17 cellular contexts compared by ENCODE assay signal in the genomic region with DNA sequence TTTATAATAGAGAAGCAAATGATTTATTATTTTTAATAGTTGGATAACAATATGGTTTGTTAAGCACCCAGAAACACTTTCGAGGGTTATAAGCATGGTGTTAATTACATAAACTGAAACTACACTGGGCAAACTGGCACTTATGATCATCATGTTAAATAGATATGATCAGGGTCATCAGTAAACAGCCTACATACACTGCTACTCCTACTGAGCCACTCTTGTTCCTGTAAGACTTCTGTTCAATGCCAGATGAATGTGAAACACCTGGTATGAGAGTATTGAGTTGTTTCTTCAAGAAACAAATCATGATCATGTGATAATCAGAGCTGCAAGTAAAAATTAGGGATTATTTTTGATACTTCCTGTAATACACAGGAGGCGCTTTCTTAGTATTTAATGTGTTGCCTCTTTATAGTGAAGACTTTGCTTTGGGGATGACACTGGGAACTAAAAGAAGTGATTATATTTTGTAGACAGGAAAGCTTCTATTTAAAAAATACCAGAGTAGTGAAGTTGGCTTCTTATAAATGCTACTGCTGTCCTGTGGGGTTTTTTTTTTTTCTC. TPM values are rescaled to one million over a fixed set of nuclear protein-coding genes. Genes with fewer than 3 reads are reported as not detected.
DNase-seq lines count a peak whose midpoint lies in the region; ATAC-seq, FAIRE-seq and TF ChIP-seq lines count a peak whose summit lies in the region.
"Had no signal": no experiment of that assay in that cellular context is flagged by ENCODE, and none has a peak within 500 bp of the region (broad histone marks: within the 10 kb centered on the region; RNA-seq: fewer than 3 reads in every experiment).

No MANE protein-coding gene starts in this region.

- H3K27me3 ChIP-seq in osteoblast (ENCODE audit: insufficient read depth, low read length), result no peaks in the 10 kb centered on the region

- no peaks in the 10 kb centered on the region for H3K9me3 ChIP-seq in osteoblast (ENCODE audit: low read depth, low read length)

- no peak overlapping the region for H2AFZ ChIP-seq in osteoblast (ENCODE audit: low read length)

- no peak for TF ChIP-seq CTCF in Calu3 (IDR thresholded peaks at IDR 0.05; ENCODE audit: unreplicated experiment)
- no peak for TF ChIP-seq CTCF in activated B cell treated with CpG ODN at 0.5 μM for 24 hours (IDR thresholded peaks at IDR 0.05)
- no peak for TF ChIP-seq CTCF in osteoblast (IDR thresholded peaks at IDR 0.05; ENCODE audit: extremely low read depth, low read depth, low read length)

- H3K4me1 Mint-ChIP-seq in Calu3 (ENCODE audit: low read depth, unreplicated experiment) (peaks cover 69% of the 10 kb centered on the region), activated B cell treated with CpG ODN at 0.5 μM for 24 hours (peaks cover 39% of the 10 kb centered on the region), memory B cell (peaks cover 41% of the 10 kb centered on the region)

- H3K36me3 ChIP-seq in osteoblast (ENCODE audit: insufficient read depth, low read length), result peaks cover 53% of the 10 kb centered on the region

- H4K20me1 ChIP-seq in osteoblast (ENCODE audit: insufficient read depth, low read length), result no peaks in the 10 kb centered on the region

- intact Hi-C loops in Calu3 (cut with micrococcal nuclease; ENCODE audit: unreplicated experiment) (no loop called here), activated B cell treated with CpG ODN at 0.5 μM for 24 hours (cut with micrococcal nuclease) (no loop called here)

- CTCF ChIA-PET in Calu3 (lab: Charles Lee), result no interaction called here
- CTCF ChIA-PET in activated B cell treated with CpG ODN at 0.5 μM for 24 hours (lab: Charles Lee), result no interaction called here

- peaks cover 52% of the 10 kb centered on the region for H3K36me3 Mint-ChIP-seq in Calu3 (ENCODE audit: insufficient read depth, unreplicated experiment)
- peaks cover 90% of the 10 kb centered on the region for H3K36me3 Mint-ChIP-seq in activated B cell treated with CpG ODN at 0.5 μM for 24 hours (ENCODE audit: low read depth)
- H3K36me3 Mint-ChIP-seq in memory B cell, result peaks cover 40% of the 10 kb centered on the region

- H3K4me1 ChIP-seq in osteoblast (ENCODE audit: insufficient read depth, low read length), result no peaks in the 10 kb centered on the region

- POLR2A ChIA-PET in activated B cell treated with CpG ODN at 0.5 μM for 24 hours (lab: Charles Lee), result interaction anchor here (0.7 to 1.5 kb wide), 4 partner anchors 25 to 93 kb away, joined by 3 read pairs; a partner anchor contains a TSS

- FAIRE-seq in GM19239 (lab: Jason Lieb, UNC), result peak; percentile 53

- H3K4me3 Mint-ChIP-seq in Calu3 (ENCODE audit: low read depth, unreplicated experiment), result no peak overlapping the region
- no peak overlapping the region for H3K4me3 Mint-ChIP-seq in activated B cell treated with CpG ODN at 0.5 μM for 24 hours
- no peak overlapping the region for H3K4me3 Mint-ChIP-seq in memory B cell
- H3K4me3 Mint-ChIP-seq: CD4-positive, alpha-beta memory T cell had no signal

- BruUV-seq in Calu3 (replicated peaks; lab: Mats Ljungman, UMichigan), result no TSS peak

- H3K79me2 ChIP-seq in osteoblast (ENCODE audit: insufficient read depth, low read length), result peaks cover 47% of the 10 kb centered on the region

- H3K27me3 Mint-ChIP-seq in Calu3 (ENCODE audit: unreplicated experiment) (no peaks in the 10 kb centered on the region), activated B cell treated with CpG ODN at 0.5 μM for 24 hours (no peaks in the 10 kb centered on the region), memory B cell (no peaks in the 10 kb centered on the region)
- H3K27me3 Mint-ChIP-seq: CD4-positive, alpha-beta memory T cell had no signal

- no peak for DNase-seq in Calu3
- no peak for DNase-seq in GM19239 (ENCODE audit: insufficient read length, low spot score)
- no peak for DNase-seq in activated B cell treated with CpG ODN at 0.5 μM for 24 hours
- no peak for DNase-seq in memory B cell (ENCODE audit: low spot score in 2 of 2)
- no peak for DNase-seq in cerebellum (ENCODE audit: low spot score)
- DNase-seq in A172 (ENCODE audit: low spot score), result no peak
- DNase-seq in osteoblast (ENCODE audit: insufficient read length, low spot score, missing footprints), result no peak
- DNase-seq: CD4-positive, alpha-beta memory T cell; DND-41; IMR-90; Karpas-422; MM.1S; NCI-H187; NCI-H446; NCI-H69; SHP77 had no signal

- H3K9me3 Mint-ChIP-seq in Calu3 (ENCODE audit: low read depth, unreplicated experiment), result no peaks in the 10 kb centered on the region
- H3K9me3 Mint-ChIP-seq in activated B cell treated with CpG ODN at 0.5 μM for 24 hours, result no peaks in the 10 kb centered on the region
- no peaks in the 10 kb centered on the region for H3K9me3 Mint-ChIP-seq in memory B cell
- H3K9me3 Mint-ChIP-seq: CD4-positive, alpha-beta memory T cell had no signal

- H3K4me2 ChIP-seq in osteoblast (ENCODE audit: insufficient read depth, low read length), result no peak overlapping the region

- ATAC-seq in activated B cell treated with CpG ODN at 0.5 μM for 24 hours (ENCODE audit: low read depth) (no peak), memory B cell (ENCODE audit: low read depth) (no peak)

- no peak overlapping the region for H3K4me3 ChIP-seq in osteoblast (ENCODE audit: insufficient read depth, low read length)

- peak overlapping the region; percentile 67 for H3K27ac Mint-ChIP-seq in Calu3 (ENCODE audit: unreplicated experiment)
- peak overlapping the region; percentile 53 for H3K27ac Mint-ChIP-seq in activated B cell treated with CpG ODN at 0.5 μM for 24 hours
- peak overlapping the region; percentile 90 for H3K27ac Mint-ChIP-seq in memory B cell
- H3K27ac Mint-ChIP-seq: CD4-positive, alpha-beta memory T cell had no signal

- no peak overlapping the region for H3K27ac ChIP-seq in osteoblast (ENCODE audit: low read depth, low read length)

RNA-seq across cellular contexts. Expression of a gene that starts 32.3 kb away (rescaled TPM):
- total RNA-seq in Calu3 (2022), result 1.5 and 1.6 TPM in 2 replicates
- 1.9 and 2.1 TPM in 2 replicates for total RNA-seq in activated B cell treated with CpG ODN at 0.5 μM for 24 hours
- total RNA-seq in cerebellum, result 0.64 TPM
- total RNA-seq in A172 (2014; rRNA removed; shearing (Covaris generic)), result not detected in 2 replicates
- 0.59 and 1.1 TPM in 2 replicates for total RNA-seq in osteoblast
- total RNA-seq: CD4-positive, alpha-beta memory T cell; T-helper 1 cell treated with Interleukin-12 subunit alpha and Interleukin-12 subunit beta and Interleukin-4 antibody, amounts not matched to agents 30 ng/mL and 1 ng/mL, for 36 hours had no signal

RNA-seq across cellular contexts. Expression of a gene that starts 33.4 kb away (rescaled TPM):
- 124 and 134 TPM in 2 replicates for total RNA-seq in Calu3 (2022)
- 144 and 153 TPM in 2 replicates for total RNA-seq in activated B cell treated with CpG ODN at 0.5 μM for 24 hours
- 72.6 TPM for total RNA-seq in cerebellum
- total RNA-seq in A172 (2014; rRNA removed; shearing (Covaris generic)), result 94.5 and 110 TPM in 2 replicates
- 74.8 and 78.2 TPM in 2 replicates for total RNA-seq in osteoblast
